Comparison of ENCODE assay signal across 1 cellular context in genomic region chr20:41476446-41476845, GRCh38.
TF ChIP-seq lines count a peak whose summit lies in the region.

No MANE protein-coding gene starts in this region.

TF ChIP-seq in SK-N-SH, 30 proteins besides CTCF, POLR2A, EP300 and RAD21 (continued from another document):
- TF ChIP-seq ZBTB33 (IDR thresholded peaks at IDR 0.05; ENCODE audit: borderline replicate concordance, low read depth) (no peak), SIN3A (IDR thresholded peaks at IDR 0.05; ENCODE audit: borderline replicate concordance, low read depth, low read length) (no peak), REST (IDR thresholded peaks at IDR 0.05; ENCODE audit: low read depth, low read length) (no peak), GABPA (IDR thresholded peaks at IDR 0.05; ENCODE audit: low read depth) (no peak), IRF3 (IDR thresholded peaks at IDR 0.05; ENCODE audit: low read depth, low read length) (no peak), CHD2 (IDR thresholded peaks at IDR 0.05; ENCODE audit: low read length, partially characterized antibody) (no peak), GATA2 (CRISPR knock-in tag; IDR thresholded peaks at IDR 0.05) (no peak), FOSL2 (IDR thresholded peaks at IDR 0.05; ENCODE audit: borderline replicate concordance, low read depth) (no peak), RFX5 (IDR thresholded peaks at IDR 0.05; ENCODE audit: low read length) (no peak), MEF2A (IDR thresholded peaks at IDR 0.05; ENCODE audit: borderline replicate concordance, low read depth) (no peak), NRF1 (IDR thresholded peaks at IDR 0.05; ENCODE audit: low read depth, low read length) (no peak)
